22 cellular contexts compared by ENCODE assay signal in genomic region chr16:64580558-64580957, GRCh38.
"Had no signal": no experiment of that assay in that cellular context is flagged by ENCODE, and none has a peak within 500 bp of the region (broad histone marks: within the 10 kb centered on the region; RNA-seq: fewer than 3 reads in every experiment).

No MANE protein-coding gene starts in this region.

- H3K36me3 ChIP-seq: left ventricle myocardium inferior, lower lobe of right lung, neural progenitor cell, ovary, right atrium auricular region, sigmoid colon, stomach had no signal

- H3K4me1 ChIP-seq: left ventricle myocardium inferior, lower lobe of right lung, neural progenitor cell, right atrium auricular region, sigmoid colon, stomach had no signal

- H3K9me3 ChIP-seq: left ventricle myocardium inferior, lower lobe of right lung, ovary, right atrium auricular region, sigmoid colon, stomach had no signal

- H3K4me2 ChIP-seq: neural progenitor cell had no signal

- ATAC-seq: left cardiac atrium; lower lobe of right lung; natural killer cell treated with Interleukin-12 subunit alpha and Interleukin-12 subunit beta and Interleukin-15 and Interleukin-18, amount 100 ng/mL, for 72 hours had no signal

- H3K4me3 ChIP-seq: coronary artery, left ventricle myocardium inferior, lower lobe of right lung, neural progenitor cell, ovary, right atrium auricular region, sigmoid colon, skin epidermis, stomach had no signal

- H3K27ac Mint-ChIP-seq: memory B cell; natural killer cell treated with Interleukin-12 subunit alpha and Interleukin-12 subunit beta and Interleukin-15 and Interleukin-18, amount 100 ng/mL, for 72 hours; neural progenitor cell had no signal

- H2AFZ ChIP-seq: neural progenitor cell had no signal

- H3K36me3 Mint-ChIP-seq: memory B cell; natural killer cell treated with Interleukin-12 subunit alpha and Interleukin-12 subunit beta and Interleukin-15 and Interleukin-18, amount 100 ng/mL, for 72 hours; neural progenitor cell had no signal

- H3K27me3 ChIP-seq: neural progenitor cell, ovary, right atrium auricular region, sigmoid colon, stomach had no signal

- H3K4me1 Mint-ChIP-seq: memory B cell, neural progenitor cell had no signal

- H3K9me3 Mint-ChIP-seq: neural progenitor cell had no signal

- H3K27ac ChIP-seq: coronary artery, left ventricle myocardium inferior, lower lobe of right lung, neural progenitor cell, ovary, right atrium auricular region, sigmoid colon, skin epidermis, stomach had no signal

- H3K27me3 Mint-ChIP-seq: memory B cell; natural killer cell treated with Interleukin-12 subunit alpha and Interleukin-12 subunit beta and Interleukin-15 and Interleukin-18, amount 100 ng/mL, for 72 hours had no signal

- H3K4me3 Mint-ChIP-seq: memory B cell; natural killer cell treated with Interleukin-12 subunit alpha and Interleukin-12 subunit beta and Interleukin-15 and Interleukin-18, amount 100 ng/mL, for 72 hours; neural progenitor cell had no signal

- DNase-seq: effector CD4-positive, alpha-beta T cell; foreskin melanocyte; head of caudate nucleus; hypothalamus; kidney; left cardiac atrium; left ventricle myocardium inferior; lower lobe of right lung; midbrain; nucleus accumbens; ovary; sigmoid colon; stimulated activated CD4-positive, alpha-beta T cell treated with anti-CD3 and anti-CD28 coated beads, Interleukin-2, amount 100 ng/mL, for 24 hours; stimulated activated naive CD4-positive, alpha-beta T cell; stomach; trophoblast cell had no signal

- H3K9ac ChIP-seq: neural progenitor cell had no signal
